ENCODE assay signal across 7 cellular contexts in the genomic region with DNA sequence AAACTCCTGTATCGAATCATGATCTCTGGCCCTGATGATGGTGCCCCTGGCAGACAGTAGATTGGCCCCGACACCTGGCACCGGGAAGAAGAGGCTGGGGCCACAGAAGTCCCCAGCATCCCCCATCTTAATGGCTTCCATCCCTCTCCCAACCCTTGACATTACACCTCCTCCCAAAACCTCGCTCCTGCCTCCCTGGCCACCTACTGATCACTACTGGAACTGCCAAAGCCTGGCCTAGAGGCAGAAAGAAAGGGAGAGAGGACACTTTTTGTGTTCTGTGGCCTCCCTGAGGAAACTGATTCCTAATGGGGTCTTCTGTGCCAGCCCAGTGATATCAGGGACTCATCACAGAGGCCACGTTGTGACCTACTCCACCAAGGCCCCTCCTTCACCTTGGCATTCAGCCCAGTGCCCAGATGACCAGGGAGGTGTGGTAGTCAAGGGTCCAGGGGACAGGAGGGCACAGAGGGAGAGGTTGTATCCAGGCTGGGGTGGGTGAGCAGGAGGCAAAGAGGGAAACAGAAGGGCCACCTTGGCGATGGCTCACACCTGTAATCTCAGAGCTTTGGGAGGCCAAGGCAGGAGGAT. TPM values are rescaled to one million over a fixed set of nuclear protein-coding genes. Genes with fewer than 3 reads are reported as not detected.
DNase-seq lines count a peak whose midpoint lies in the region; ATAC-seq and TF ChIP-seq lines count a peak whose summit lies in the region.

No MANE protein-coding gene starts in this region.

- CTCF ChIA-PET in naive thymus-derived CD4-positive, alpha-beta T cell (lab: Charles Lee): no interaction called here

- H3K9me3 Mint-ChIP-seq in activated naive CD8-positive, alpha-beta T cell treated with anti-CD3 and anti-CD28 coated beads for 36 hours: no peaks in the 10 kb centered on the region
- H3K9me3 Mint-ChIP-seq in naive thymus-derived CD4-positive, alpha-beta T cell: no peaks in the 10 kb centered on the region

- no peaks in the 10 kb centered on the region for H3K27me3 Mint-ChIP-seq in activated naive CD8-positive, alpha-beta T cell treated with anti-CD3 and anti-CD28 coated beads for 36 hours
- no peaks in the 10 kb centered on the region for H3K27me3 Mint-ChIP-seq in naive thymus-derived CD4-positive, alpha-beta T cell

- H3K4me1 Mint-ChIP-seq in activated naive CD8-positive, alpha-beta T cell treated with anti-CD3 and anti-CD28 coated beads for 36 hours: no peaks in the 10 kb centered on the region
- H3K4me1 Mint-ChIP-seq in naive thymus-derived CD4-positive, alpha-beta T cell: peaks cover 0 to 2% (median 0%) of the 10 kb centered on the region in 7 donors

- no peak overlapping the region for H3K27ac Mint-ChIP-seq in activated naive CD8-positive, alpha-beta T cell treated with anti-CD3 and anti-CD28 coated beads for 36 hours
- peak overlapping the region in 1 of 9 donors; percentile 12 for H3K27ac Mint-ChIP-seq in naive thymus-derived CD4-positive, alpha-beta T cell

- no peaks in the 10 kb centered on the region for H3K4me1 ChIP-seq in naive thymus-derived CD4-positive, alpha-beta T cell (ENCODE audit: control insufficient read depth in 2 of 2, insufficient read depth in 2 of 2, low read length in 2 of 2)

- POLR2A ChIA-PET in naive thymus-derived CD4-positive, alpha-beta T cell (lab: Charles Lee): interaction anchor here (0.6 kb wide), 1 partner anchor 419 kb away, joined by 5 read pairs; no protein-coding TSS in a partner anchor

- H3K4me3 Mint-ChIP-seq in activated naive CD8-positive, alpha-beta T cell treated with anti-CD3 and anti-CD28 coated beads for 36 hours: no peak overlapping the region
- no peak overlapping the region for H3K4me3 Mint-ChIP-seq in naive thymus-derived CD4-positive, alpha-beta T cell

- H3K27me3 ChIP-seq in naive thymus-derived CD4-positive, alpha-beta T cell (ENCODE audit: control insufficient read depth in 2 of 2, insufficient read depth in 2 of 2, low read length in 2 of 2): no peaks in the 10 kb centered on the region

- H3K4me3 ChIP-seq in GM12875 (ENCODE audit: low read depth, low read length): no peak overlapping the region
- no peak overlapping the region for H3K4me3 ChIP-seq in naive thymus-derived CD4-positive, alpha-beta T cell (ENCODE audit: low read length)

- peak; percentile 5 for DNase-seq in MV-4-11 (lab: John Stamatoyannopoulos, UW)
- DNase-seq in activated naive CD8-positive, alpha-beta T cell treated with anti-CD3 and anti-CD28 coated beads for 36 hours: peak; percentile 25
- peak in 2 of 9 donors; percentile 10 to 23 for DNase-seq in naive thymus-derived CD4-positive, alpha-beta T cell

- intact Hi-C loops in naive thymus-derived CD4-positive, alpha-beta T cell (cut with micrococcal nuclease): loop anchor here (1.0 kb wide), 1 partner anchor 60 kb away; no protein-coding TSS in a partner anchor

- H3K27ac ChIP-seq in naive thymus-derived CD4-positive, alpha-beta T cell (ENCODE audit: low read depth, low read length): no peak overlapping the region

- H3K9me3 ChIP-seq in naive thymus-derived CD4-positive, alpha-beta T cell (ENCODE audit: control insufficient read depth in 2 of 3, low read length in 3 of 3): no peaks in the 10 kb centered on the region

- peak; percentile 65 for ATAC-seq in naive thymus-derived CD4-positive, alpha-beta T cell
- ATAC-seq in GM21423 (IDR thresholded peaks at IDR 0.05; ENCODE audit: unreplicated experiment) (no peak), GM19395 (IDR thresholded peaks at IDR 0.05; ENCODE audit: unreplicated experiment) (no peak), GM21529 (IDR thresholded peaks at IDR 0.05; ENCODE audit: unreplicated experiment) (no peak)

- TF ChIP-seq CTCF in GM12875 (IDR thresholded peaks at IDR 0.05; ENCODE audit: borderline replicate concordance, insufficient read depth, low read depth, low read length): peak; percentile 81

- H3K36me3 Mint-ChIP-seq in activated naive CD8-positive, alpha-beta T cell treated with anti-CD3 and anti-CD28 coated beads for 36 hours: no peaks in the 10 kb centered on the region
- no peaks in the 10 kb centered on the region for H3K36me3 Mint-ChIP-seq in naive thymus-derived CD4-positive, alpha-beta T cell

- H3K36me3 ChIP-seq in naive thymus-derived CD4-positive, alpha-beta T cell (ENCODE audit: control insufficient read depth in 2 of 3, insufficient read depth in 3 of 3, low read length in 3 of 3): no peaks in the 10 kb centered on the region

RNA-seq across cellular contexts. Expression of a gene that starts 6.1 kb away (rescaled TPM):
- total RNA-seq in activated naive CD8-positive, alpha-beta T cell treated with anti-CD3 and anti-CD28 coated beads for 36 hours: not detected
- total RNA-seq in naive thymus-derived CD4-positive, alpha-beta T cell: not detected
- polyA plus RNA-seq in naive thymus-derived CD4-positive, alpha-beta T cell: not detected

RNA-seq across cellular contexts. Expression of a gene that starts 18.5 kb away (rescaled TPM):
- total RNA-seq in activated naive CD8-positive, alpha-beta T cell treated with anti-CD3 and anti-CD28 coated beads for 36 hours: 100 to 1,000 TPM; 105 to 107 TPM
- 100 to 1,000 TPM; 139 to 158 (median 148) TPM for total RNA-seq in naive thymus-derived CD4-positive, alpha-beta T cell
- polyA plus RNA-seq in naive thymus-derived CD4-positive, alpha-beta T cell: 100 to 1,000 TPM; 135 to 148 TPM
